Comparison of ENCODE assay signal across 10 cellular contexts in the genomic region with DNA sequence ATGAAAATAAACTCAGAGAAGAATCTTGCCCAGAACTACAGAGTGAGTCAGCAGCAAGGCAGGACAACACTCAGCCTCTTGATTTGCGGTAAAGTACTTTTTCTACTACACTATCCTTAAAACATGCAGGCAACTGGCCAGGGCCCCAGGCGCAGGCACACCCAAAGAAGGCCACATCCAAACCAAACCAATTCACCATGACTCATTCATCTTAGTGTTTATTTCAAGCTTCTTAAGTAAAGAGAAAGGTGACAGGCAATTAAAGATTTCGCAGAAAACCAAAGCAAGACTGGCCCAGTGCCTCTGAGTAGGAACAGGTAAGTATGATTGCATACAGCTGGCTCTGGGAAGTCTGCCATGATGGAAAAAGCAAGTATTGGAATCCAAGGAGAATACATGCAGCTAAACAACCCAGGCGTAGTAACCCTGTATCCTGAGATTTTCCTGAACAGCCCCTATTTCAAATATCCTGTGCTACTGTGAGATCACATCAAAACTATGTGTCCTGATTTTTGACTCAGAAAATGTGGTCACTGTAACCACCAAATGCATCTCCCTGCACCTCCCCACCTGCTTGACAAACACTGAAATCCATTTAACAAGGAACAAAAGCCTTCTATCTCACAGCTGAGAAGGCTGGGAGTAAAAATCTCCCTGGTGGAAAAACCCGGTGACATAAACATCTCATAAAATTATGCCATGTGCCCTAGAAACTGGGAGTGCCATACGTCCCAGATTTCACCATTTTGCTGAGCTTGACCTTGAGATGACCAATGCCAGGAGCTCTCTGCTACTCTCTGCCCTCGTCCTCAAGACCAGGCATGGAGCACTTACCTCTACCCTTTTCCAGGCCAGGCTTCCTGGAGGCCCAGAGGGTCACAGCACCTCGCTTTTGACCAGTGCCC. TPM values are rescaled to one million over a fixed set of nuclear protein-coding genes. Genes with fewer than 3 reads are reported as not detected.
DNase-seq lines count a peak whose midpoint lies in the region; FAIRE-seq and TF ChIP-seq lines count a peak whose summit lies in the region.
"Had no signal": no experiment of that assay in that cellular context is flagged by ENCODE, and none has a peak within 500 bp of the region (broad histone marks: within the 10 kb centered on the region; RNA-seq: fewer than 3 reads in every experiment).

No MANE protein-coding gene starts in this region.

- no peaks in the 10 kb centered on the region for H3K36me3 ChIP-seq in ACC112 (ENCODE audit: insufficient read depth, low read length)
- H3K36me3 ChIP-seq in duodenal mucosa (ENCODE audit: control insufficient read depth in 1 of 2, insufficient read depth in 2 of 2, low read length in 2 of 2), result no peaks in the 10 kb centered on the region

- no peaks in the 10 kb centered on the region for H3K9me3 Mint-ChIP-seq in glutamatergic neuron (ENCODE audit: unreplicated experiment)

- no peak overlapping the region for H2AFZ ChIP-seq in ACC112 (ENCODE audit: low read length, unreplicated experiment)

- peak overlapping the region; percentile 39; the same call in 1 of the 2 replicates for H3K4me3 ChIP-seq in ACC112 (ENCODE audit: low read depth, low read length)
- no peak overlapping the region for H3K4me3 ChIP-seq in duodenal mucosa (ENCODE audit: low read depth in 1 of 2, low read length in 2 of 2)
- H3K4me3 ChIP-seq: SK-N-MC had no signal

- H3K27ac ChIP-seq in ACC112 (ENCODE audit: low read depth, low read length) (peak overlapping the region; percentile 95), duodenal mucosa (ENCODE audit: low read depth, low read length) (peak overlapping the region; percentile 25)
- H3K27ac ChIP-seq: SK-N-MC had no signal

- no peak overlapping the region for H3K4me3 Mint-ChIP-seq in glutamatergic neuron (ENCODE audit: unreplicated experiment)

- H3K9me3 ChIP-seq in duodenal mucosa (ENCODE audit: control insufficient read depth in 1 of 2, low read length in 2 of 2), result no peaks in the 10 kb centered on the region

- no peak for TF ChIP-seq POLR2A in GM12891 (IDR thresholded peaks at IDR 0.05; ENCODE audit: low read depth, low read length)

- no peak overlapping the region for H3K9ac ChIP-seq in duodenal mucosa (ENCODE audit: low read depth in 1 of 2, low read length in 2 of 2)

- H3K36me3 Mint-ChIP-seq in glutamatergic neuron (ENCODE audit: unreplicated experiment), result no peaks in the 10 kb centered on the region

- peaks cover 2% of the 10 kb centered on the region for H3K27me3 Mint-ChIP-seq in glutamatergic neuron (ENCODE audit: unreplicated experiment)

- peaks cover 50% of the 10 kb centered on the region for H3K4me1 ChIP-seq in ACC112 (ENCODE audit: control insufficient read depth, insufficient read depth, low read length, unreplicated experiment)
- H3K4me1 ChIP-seq in duodenal mucosa (ENCODE audit: control insufficient read depth in 1 of 2, insufficient read depth in 2 of 2, low read length in 2 of 2), result peaks cover 0 to 22% of the 10 kb centered on the region in 2 donors

- no peak for TF ChIP-seq CTCF in glutamatergic neuron (IDR thresholded peaks at IDR 0.05; ENCODE audit: partially characterized antibody, unreplicated experiment)

- no peaks in the 10 kb centered on the region for H3K27me3 ChIP-seq in ACC112 (ENCODE audit: insufficient read depth, low read length)
- H3K27me3 ChIP-seq in duodenal mucosa (ENCODE audit: control insufficient read depth in 1 of 2, insufficient read depth in 2 of 2, low read length in 2 of 2), result no peaks in the 10 kb centered on the region

- DNase-seq in M059J (ENCODE audit: low read depth) (peak; percentile 100), mucosa of gallbladder (ENCODE audit: low spot score) (peak; percentile 90), GM12891 (ENCODE audit: insufficient read length, low spot score) (no peak), NCI-H128 (lab: John Stamatoyannopoulos, UW; ENCODE audit: unreplicated experiment) (no peak), SHP77 (lab: John Stamatoyannopoulos, UW) (no peak), glutamatergic neuron (no peak)

- H3K27ac Mint-ChIP-seq in glutamatergic neuron (ENCODE audit: unreplicated experiment), result no peak overlapping the region

- FAIRE-seq in GM12891 (lab: Jason Lieb, UNC), result no peak

- no peaks in the 10 kb centered on the region for H3K4me1 Mint-ChIP-seq in glutamatergic neuron (ENCODE audit: low read depth, unreplicated experiment)

- no peaks in the 10 kb centered on the region for H3K79me2 ChIP-seq in ACC112 (ENCODE audit: control insufficient read depth, insufficient read depth, low read length, unreplicated experiment)

TF ChIP-seq in GM12891, 5 proteins besides CTCF, POLR2A, EP300 and RAD21:
- no peak for TF ChIP-seq POU2F2 (IDR thresholded peaks at IDR 0.05; ENCODE audit: low read depth, low read length)
- no peak for TF ChIP-seq TAF1 (IDR thresholded peaks at IDR 0.05; ENCODE audit: low read depth, low read length)
- TF ChIP-seq SPI1 (IDR thresholded peaks at IDR 0.05; ENCODE audit: low read depth, low read length), result no peak
- no peak for TF ChIP-seq POLR2AphosphoS5 (IDR thresholded peaks at IDR 0.05; ENCODE audit: low read depth, low read length)
- TF ChIP-seq PAX5 (IDR thresholded peaks at IDR 0.05; ENCODE audit: insufficient read depth, low read length, severe bottlenecking), result no peak

RNA-seq across cellular contexts. Expression of a gene that starts 12.4 kb away (rescaled TPM):
- total RNA-seq in M059J (2014; rRNA removed; shearing (Covaris generic)), result 0.42 TPM in 1 of 2 replicates, not detected in the other
- total RNA-seq in mucosa of gallbladder, result 1.8 TPM
- not detected for polyA plus RNA-seq in GM12891 (2012; ENCODE audit: low read depth, missing spikeins)
- not detected for total RNA-seq in glutamatergic neuron (ENCODE audit: unreplicated experiment)
- polyA plus RNA-seq: neural cell had no signal

RNA-seq across cellular contexts. Expression of a gene that starts 12.5 kb away (rescaled TPM):
- 50.2 and 57.6 TPM in 2 replicates for total RNA-seq in M059J (2014; rRNA removed; shearing (Covaris generic))
- 26.4 TPM for total RNA-seq in mucosa of gallbladder
- 19.2 TPM for polyA plus RNA-seq in GM12891 (2012; ENCODE audit: low read depth, missing spikeins)
- total RNA-seq in glutamatergic neuron (ENCODE audit: unreplicated experiment), result 27.0 TPM

RNA-seq across cellular contexts. Expression of a gene that starts 33.2 kb away (rescaled TPM):
- 435 and 579 TPM in 2 replicates for total RNA-seq in M059J (2014; rRNA removed; shearing (Covaris generic))
- total RNA-seq in mucosa of gallbladder, result 2.9 TPM
- polyA plus RNA-seq in GM12891 (2012; ENCODE audit: low read depth, missing spikeins), result 104 TPM
- total RNA-seq in glutamatergic neuron (ENCODE audit: unreplicated experiment), result 33.0 TPM

RNA-seq across cellular contexts. Expression of a gene that starts 47.8 kb away (rescaled TPM):
- total RNA-seq in M059J (2014; rRNA removed; shearing (Covaris generic)), result not detected in 2 replicates
- total RNA-seq in mucosa of gallbladder, result 0.81 TPM
- 0.58 TPM for polyA plus RNA-seq in GM12891 (2012; ENCODE audit: low read depth, missing spikeins)
- total RNA-seq in glutamatergic neuron (ENCODE audit: unreplicated experiment), result 0.64 TPM

RNA-seq across cellular contexts. Expression of a gene that starts 54.3 kb away (rescaled TPM):
- total RNA-seq in M059J (2014; rRNA removed; shearing (Covaris generic)), result 35.1 and 35.8 TPM in 2 replicates
- total RNA-seq in mucosa of gallbladder (34.6 TPM), glutamatergic neuron (ENCODE audit: unreplicated experiment) (10.2 TPM)
- 1.4 TPM for polyA plus RNA-seq in GM12891 (2012; ENCODE audit: low read depth, missing spikeins)

Comparison
In these comparisons a context has a peak if more than half of its experiments do, and no peak if none do; other contexts are left out.
1. DNase-seq: peak in M059J (single experiment) and mucosa of gallbladder (single experiment); none in GM12891 (single experiment), NCI-H128 (single experiment), SHP77 (0 of 2) and glutamatergic neuron (single experiment).
2. RNA of a gene that starts 33.2 kb away (total RNA-seq): 435 to 579 TPM in M059J; 33.0 TPM in glutamatergic neuron (single experiment) and 2.9 TPM in mucosa of gallbladder (single experiment); every median in the first group is over 10 times any median in the second.